16 cellular contexts compared by ENCODE assay signal in genomic region chr1:162009501-162010174, GRCh38. TPM values are rescaled to one million over a fixed set of nuclear protein-coding genes. Genes with fewer than 3 reads are reported as not detected.
"Had no signal": no experiment of that assay in that cellular context is flagged by ENCODE, and none has a peak within 500 bp of the region (broad histone marks: within the 10 kb centered on the region; RNA-seq: fewer than 3 reads in every experiment).

No MANE protein-coding gene starts in this region.

- H3K9me3 ChIP-seq: ascending aorta, sigmoid colon had no signal

- H3K27me3 ChIP-seq: ascending aorta, hepatocyte, sigmoid colon had no signal

- FAIRE-seq: endothelial cell of umbilical vein, frontal cortex had no signal

- H3K27me3 Mint-ChIP-seq: activated CD4-positive, alpha-beta T cell treated with anti-CD3 and anti-CD28 coated beads for 36 hours had no signal

- H3K4me3 ChIP-seq: ascending aorta, hepatocyte, lung, sigmoid colon had no signal

- H3K27ac ChIP-seq: hepatocyte, WERI-Rb-1 had no signal

- H3K27ac Mint-ChIP-seq: activated CD4-positive, alpha-beta memory T cell treated with anti-CD3 and anti-CD28 coated beads, Interleukin-2, amount 10 ng/mL, durations not matched to agents 7 days and 5 days; activated CD4-positive, alpha-beta T cell treated with anti-CD3 and anti-CD28 coated beads for 36 hours; activated T-helper 1 cell treated with anti-CD3 and anti-CD28 coated beads, Interleukin-12 subunit alpha, Interleukin-12 subunit beta, Interleukin-2, Interleukin-4 antibody, amounts not matched to agents 30 ng/mL and 10 ng/mL and 1 ng/mL, durations not matched to agents 14 hours and 24 hours and 36 hours; progenitor cell of endocrine pancreas had no signal

- H3K4me1 Mint-ChIP-seq: activated CD4-positive, alpha-beta T cell treated with anti-CD3 and anti-CD28 coated beads for 36 hours had no signal

- H3K9me3 Mint-ChIP-seq: activated CD4-positive, alpha-beta memory T cell treated with anti-CD3 and anti-CD28 coated beads, Interleukin-2, amount 10 ng/mL, durations not matched to agents 7 days and 5 days had no signal

- ATAC-seq: activated CD4-positive, alpha-beta T cell treated with anti-CD3 and anti-CD28 coated beads for 36 hours; naive thymus-derived CD8-positive, alpha-beta T cell had no signal

- H3K36me3 ChIP-seq: WERI-Rb-1 had no signal

- DNase-seq: activated CD4-positive, alpha-beta memory T cell treated with anti-CD3 and anti-CD28 coated beads, Interleukin-2, amount 10 ng/mL, durations not matched to agents 7 days and 5 days; activated CD4-positive, alpha-beta T cell treated with anti-CD3 and anti-CD28 coated beads for 36 hours; activated naive CD4-positive, alpha-beta T cell; naive thymus-derived CD8-positive, alpha-beta T cell; sigmoid colon; stimulated activated CD4-positive, alpha-beta T cell treated with anti-CD3 and anti-CD28 coated beads, Interleukin-12 subunit alpha, Interleukin-12 subunit beta, amount 100 ng/mL, for 4 hours; stimulated activated naive CD4-positive, alpha-beta T cell; T-helper 1 cell; WERI-Rb-1 had no signal

- H3K4me3 Mint-ChIP-seq: activated CD4-positive, alpha-beta memory T cell treated with anti-CD3 and anti-CD28 coated beads, Interleukin-2, amount 10 ng/mL, durations not matched to agents 7 days and 5 days; activated CD4-positive, alpha-beta T cell treated with anti-CD3 and anti-CD28 coated beads for 36 hours; activated T-helper 1 cell treated with anti-CD3 and anti-CD28 coated beads, Interleukin-12 subunit alpha, Interleukin-12 subunit beta, Interleukin-2, Interleukin-4 antibody, amounts not matched to agents 30 ng/mL and 10 ng/mL and 1 ng/mL, durations not matched to agents 14 hours and 24 hours and 36 hours; naive thymus-derived CD8-positive, alpha-beta T cell had no signal

RNA-seq across cellular contexts. Expression of gene OLFML2B, which starts 14.0 kb away (rescaled TPM):
- total RNA-seq: activated CD4-positive, alpha-beta memory T cell treated with anti-CD3 and anti-CD28 coated beads, Interleukin-2, amount 10 ng/mL, durations not matched to agents 7 days and 5 days; activated T-helper 1 cell treated with anti-CD3 and anti-CD28 coated beads, Interleukin-12 subunit alpha, Interleukin-12 subunit beta, Interleukin-2, Interleukin-4 antibody, amounts not matched to agents 30 ng/mL and 10 ng/mL and 1 ng/mL, durations not matched to agents 14 hours and 24 hours and 36 hours had no signal

RNA-seq across cellular contexts. Expression of gene NOS1AP, which starts 59.9 kb away (rescaled TPM):
- total RNA-seq: naive thymus-derived CD8-positive, alpha-beta T cell had no signal
- polyA plus RNA-seq: naive thymus-derived CD8-positive, alpha-beta T cell had no signal
